ENCODE assay signal across 8 cellular contexts in the genomic region with DNA sequence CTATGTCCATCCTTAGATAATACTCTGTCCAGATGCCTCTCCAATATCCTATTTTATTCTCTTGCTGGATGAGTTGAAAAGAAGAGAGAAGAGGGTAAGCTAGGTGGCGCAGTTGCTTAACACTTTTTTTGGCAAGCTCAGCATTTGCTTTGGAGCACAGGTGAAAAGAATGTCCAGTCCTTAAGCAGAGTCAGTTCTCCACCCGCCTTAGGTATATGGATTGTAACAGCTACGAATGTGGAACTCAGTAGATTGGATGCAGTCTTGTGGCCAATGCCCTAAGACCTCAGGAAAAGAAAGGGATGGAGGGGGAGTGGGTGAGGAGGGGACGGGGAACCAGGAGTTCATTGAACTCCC.
DNase-seq lines count a peak whose midpoint lies in the region; ATAC-seq and TF ChIP-seq lines count a peak whose summit lies in the region.

No MANE protein-coding gene starts in this region.

- no peaks in the 10 kb centered on the region for H3K4me1 ChIP-seq in mesodermal cell (ENCODE audit: control insufficient read depth, insufficient read depth, low read length, poor library complexity, severe bottlenecking)

- H3K27ac ChIP-seq in mesodermal cell (ENCODE audit: low read depth, low read length, severe bottlenecking): no peak overlapping the region

- no peaks in the 10 kb centered on the region for H3K36me3 Mint-ChIP-seq in WTC11
- no peaks in the 10 kb centered on the region for H3K36me3 Mint-ChIP-seq in endothelial cell (ENCODE audit: low read depth, unreplicated experiment)

- H3K27me3 Mint-ChIP-seq in WTC11 (ENCODE audit: low read depth) (peaks cover 50% of the 10 kb centered on the region), endothelial cell (ENCODE audit: unreplicated experiment) (peaks cover 2% of the 10 kb centered on the region)

- H3K9me3 Mint-ChIP-seq in WTC11: no peaks in the 10 kb centered on the region
- no peaks in the 10 kb centered on the region for H3K9me3 Mint-ChIP-seq in endothelial cell (ENCODE audit: unreplicated experiment)

- ATAC-seq in GM18520 (IDR thresholded peaks at IDR 0.05; ENCODE audit: unreplicated experiment) (peak; percentile 73), HG03135 (IDR thresholded peaks at IDR 0.05; ENCODE audit: unreplicated experiment) (peak; percentile 64), WTC11 (peak; percentile 72)

- no peak overlapping the region for H3K27ac Mint-ChIP-seq in WTC11
- H3K27ac Mint-ChIP-seq in endothelial cell (ENCODE audit: unreplicated experiment): no peak overlapping the region

- POLR2A ChIA-PET in WTC11 (lab: Charles Lee): interaction anchor here (0.5 kb wide), 1 partner anchor 159 kb away, joined by 5 read pairs; no protein-coding TSS in a partner anchor

- no peaks in the 10 kb centered on the region for H3K36me3 ChIP-seq in mesodermal cell (ENCODE audit: control insufficient read depth, insufficient read depth, low read length)

- peak overlapping the region; percentile 42 for H3K4me3 ChIP-seq in mesodermal cell (ENCODE audit: extremely low read depth, insufficient read depth, low read length, poor library complexity, severe bottlenecking)

- no peaks in the 10 kb centered on the region for H3K9me3 ChIP-seq in mesodermal cell (ENCODE audit: control insufficient read depth, low read length)

- peaks cover 15% of the 10 kb centered on the region for H3K4me1 Mint-ChIP-seq in WTC11
- peaks cover 3% of the 10 kb centered on the region for H3K4me1 Mint-ChIP-seq in endothelial cell (ENCODE audit: unreplicated experiment)

- WGBS in mesodermal cell (ENCODE audit: insufficient coverage in 2 of 2), 2 experiments: 0 to 5% methylated on average over 2 to 4 of the region's 4 CpGs

- CTCF ChIA-PET in WTC11 (lab: Charles Lee): interaction anchor here (0.5 to 2.7 kb wide), 31 partner anchors 10 to 676 kb away, joined by 3 to 28 read pairs (median 3); a partner anchor contains a TSS

- H3K4me3 Mint-ChIP-seq in WTC11: peak overlapping the region; percentile 73
- peak overlapping the region; percentile 70 for H3K4me3 Mint-ChIP-seq in endothelial cell (ENCODE audit: unreplicated experiment)

- TF ChIP-seq CTCF in WTC11 (IDR thresholded peaks at IDR 0.05) (peak; percentile 36; the same call in 1 of the 2 replicates), endothelial cell (IDR thresholded peaks at IDR 0.05; ENCODE audit: unreplicated experiment) (peak; percentile 22)

- DNase-seq in AG08395 (ENCODE audit: low spot score) (peak; percentile 5), NCI-H2171 treated with DMSO at 0.1 percent for 48 hours (lab: John Stamatoyannopoulos, UW) (peak; percentile 45), WTC11 (ENCODE audit: low spot score) (peak; percentile 45), endothelial cell (ENCODE audit: low spot score) (peak; percentile 49), stromal cell of bone marrow (ENCODE audit: low read depth) (peak; percentile 13)

TF ChIP-seq in WTC11, 78 proteins besides CTCF, POLR2A, EP300 and RAD21:
- TF ChIP-seq OVOL2 (CRISPR knock-in tag; IDR thresholded peaks at IDR 0.05; ENCODE audit: borderline replicate concordance): no peak
